Comparison of ENCODE assay signal across 8 cellular contexts in genomic region chr17:44707755-44708400, GRCh38. TPM values are rescaled to one million over a fixed set of nuclear protein-coding genes. Genes with fewer than 3 reads are reported as not detected.
A peak's percentile ranks its signal among the peaks of the same experiment; 100 is the strongest.
DNase-seq lines count a peak whose midpoint lies in the region; ATAC-seq, FAIRE-seq and TF ChIP-seq lines count a peak whose summit lies in the region.

No MANE protein-coding gene starts in this region.

- TF ChIP-seq CTCF in SK-N-SH (IDR thresholded peaks at IDR 0.05) = no peak
- TF ChIP-seq CTCF in astrocyte of the spinal cord (IDR thresholded peaks at IDR 0.05; ENCODE audit: low read depth, low read length) = no peak
- TF ChIP-seq CTCF in left lung (IDR thresholded peaks at IDR 0.05) = no peak
- TF ChIP-seq CTCF in upper lobe of left lung (IDR thresholded peaks at IDR 0.05) = no peak

- intact Hi-C loops in left lung (cut with DNase I) = no loop called here

- no peaks in the 10 kb centered on the region for H4K20me1 ChIP-seq in SK-N-SH (ENCODE audit: insufficient read depth)

- no peaks in the 10 kb centered on the region for H3K9me2 ChIP-seq in SK-N-SH

- H2AFZ ChIP-seq in SK-N-SH (ENCODE audit: low read depth) = peak overlapping the region; percentile 97

- 12% methylated on average over 4 of the region's 4 CpGs for WGBS in SK-N-SH (ENCODE audit: low lambda C conversion rate)
- WGBS in upper lobe of left lung, 2 donors = 29 to 32% methylated on average over 4 of the region's 4 CpGs

- peaks cover 0 to 7% of the 10 kb centered on the region in 2 experiments; a peak in 1 of 4 replicates for H3K4me1 ChIP-seq in SK-N-SH (ENCODE audit: control insufficient read depth in 1 of 2, insufficient read depth in 2 of 2, low read depth in 1 of 2, low read length in 1 of 2)
- peaks cover 4 to 17% of the 10 kb centered on the region in 2 donors for H3K4me1 ChIP-seq in left lung
- H3K4me1 ChIP-seq in upper lobe of left lung = peaks cover 12 to 21% (median 17%) of the 10 kb centered on the region in 4 donors

- DNase-seq in SK-N-SH (no peak), astrocyte of the spinal cord (ENCODE audit: low read depth, low spot score) (no peak), left lung (no peak), upper lobe of left lung (no peak), COLO668 (lab: John Stamatoyannopoulos, UW; ENCODE audit: unreplicated experiment) (no peak), GM12891 (ENCODE audit: insufficient read length, low spot score) (no peak), NCI-H446 (lab: John Stamatoyannopoulos, UW) (no peak)

- H3K9me3 ChIP-seq in SK-N-SH (no peaks in the 10 kb centered on the region), left lung (no peaks in the 10 kb centered on the region), upper lobe of left lung (no peaks in the 10 kb centered on the region)

- peaks cover 44% of the 10 kb centered on the region for H3K79me2 ChIP-seq in SK-N-SH (ENCODE audit: insufficient read depth)

- CTCF ChIA-PET in SK-N-SH (lab: Yijun Ruan, JAX) = interaction anchor here (1.0 to 2.3 kb wide), 7 partner anchors 18 to 427 kb away, joined by 3 to 6 read pairs (median 3); partner anchors contain the start of gene ACBD4

- H3K27me3 ChIP-seq in SK-N-SH (ENCODE audit: insufficient read depth) (no peaks in the 10 kb centered on the region), left lung (peaks cover 0 to 7% of the 10 kb centered on the region in 2 donors), upper lobe of left lung (no peaks in the 10 kb centered on the region)

- no peak for TF ChIP-seq EP300 in SK-N-SH (IDR thresholded peaks at IDR 0.05; ENCODE audit: borderline replicate concordance in 1 of 2, low read depth in 1 of 2, low read length in 1 of 2)
- no peak for TF ChIP-seq EP300 in upper lobe of left lung (IDR thresholded peaks at IDR 0.05)

- H3K4me3 ChIP-seq in SK-N-SH (ENCODE audit: low read depth in 2 of 2, low read length in 1 of 2) (peak overlapping the region; percentile 64 to 89), astrocyte of the spinal cord (ENCODE audit: low read depth, low read length) (peak overlapping the region; percentile 99), left lung (peak overlapping the region; percentile 82), upper lobe of left lung (peak overlapping the region in 3 of 4 donors; percentile 75 to 95 (median 82))

- H3K27ac ChIP-seq in SK-N-SH (ENCODE audit: low read depth in 2 of 2, low read length in 1 of 2) (peak overlapping the region; percentile 78 to 86), left lung (peak overlapping the region; percentile 69 to 74), upper lobe of left lung (peak overlapping the region; percentile 39 to 81 (median 61))

- FAIRE-seq in GM12891 (lab: Jason Lieb, UNC) = no peak

- TF ChIP-seq POLR2A in upper lobe of left lung (IDR thresholded peaks at IDR 0.05) (no peak), GM12891 (IDR thresholded peaks at IDR 0.05; ENCODE audit: low read depth, low read length) (no peak)

- no peak for ATAC-seq in SK-N-SH treated with all-trans-retinoic acid at 6 μM for 48 hours
- no peak for ATAC-seq in left lung
- ATAC-seq in upper lobe of left lung (ENCODE audit: low FRiP score in 2 of 2) = no peak

- in situ Hi-C loops in astrocyte of the spinal cord (cut with HindIII; ENCODE audit: low sequenced_read_pairs) = no loop called here

- H3K4me2 ChIP-seq in SK-N-SH = peak overlapping the region; percentile 95

- TF ChIP-seq RAD21 in SK-N-SH (IDR thresholded peaks at IDR 0.05; ENCODE audit: low read length) = no peak

- H3K9ac ChIP-seq in SK-N-SH = peak overlapping the region; percentile 87

- H3K36me3 ChIP-seq in SK-N-SH (replicated peaks in 1 of 2; ENCODE audit: control insufficient read depth in 1 of 2, insufficient read depth in 2 of 2, low read length in 1 of 2) (no peaks in the 10 kb centered on the region), left lung (no peaks in the 10 kb centered on the region), upper lobe of left lung (no peaks in the 10 kb centered on the region)

- peaks cover 3% of the 10 kb centered on the region for H3F3A ChIP-seq in SK-N-SH (replicated peaks; ENCODE audit: insufficient read depth)

- POLR2A ChIA-PET in SK-N-SH (lab: Yijun Ruan, JAX) = interaction anchor here (0.6 kb wide), 2 partner anchors 206 to 876 kb away, joined by 3 read pairs; no protein-coding TSS in a partner anchor

TF ChIP-seq in SK-N-SH, 30 proteins besides CTCF, POLR2A, EP300 and RAD21:
- TF ChIP-seq GABPA (IDR thresholded peaks at IDR 0.05; ENCODE audit: low read depth) = no peak
- no peak for TF ChIP-seq TEAD4 (IDR thresholded peaks at IDR 0.05; ENCODE audit: borderline replicate concordance, insufficient read depth)
- TF ChIP-seq FOXJ3 (CRISPR knock-in tag; IDR thresholded peaks at IDR 0.05) = no peak

TF ChIP-seq in SK-N-SH treated with all-trans-retinoic acid at 6 μM for 48 hours, 23 proteins besides CTCF, POLR2A, EP300 and RAD21:
- TF ChIP-seq CSDC2 (CRISPR knock-in tag; IDR thresholded peaks at IDR 0.05) (no peak), ZNF8 (CRISPR knock-in tag; IDR thresholded peaks at IDR 0.05) (no peak), PPARA (CRISPR knock-in tag; IDR thresholded peaks at IDR 0.05; ENCODE audit: borderline replicate concordance) (no peak), OSR1 (CRISPR knock-in tag; IDR thresholded peaks at IDR 0.05) (no peak), SNAI2 (CRISPR knock-in tag; IDR thresholded peaks at IDR 0.05) (no peak), ZC3H10 (CRISPR knock-in tag; IDR thresholded peaks at IDR 0.05) (no peak), ISL1 (CRISPR knock-in tag; IDR thresholded peaks at IDR 0.05) (no peak), ZFP30 (CRISPR knock-in tag; IDR thresholded peaks at IDR 0.05) (no peak), ZFP3 (CRISPR knock-in tag; IDR thresholded peaks at IDR 0.05) (no peak), TCF4 (CRISPR knock-in tag; IDR thresholded peaks at IDR 0.05; ENCODE audit: borderline replicate concordance) (no peak), ARNTL (CRISPR knock-in tag; IDR thresholded peaks at IDR 0.05; ENCODE audit: borderline replicate concordance, low read depth) (no peak)
TF ChIP-seq in SK-N-SH treated with all-trans-retinoic acid at 6 μM for 48 hours: peak in this region for 0.

TF ChIP-seq in GM12891, 5 proteins besides CTCF, POLR2A, EP300 and RAD21:
- TF ChIP-seq POLR2AphosphoS5 (IDR thresholded peaks at IDR 0.05; ENCODE audit: low read depth, low read length) = no peak

RNA-seq across cellular contexts. Expression of gene DBF4B, which starts 0.6 kb away (rescaled TPM):
- polyA plus RNA-seq in SK-N-SH (2012; rRNA removed) = 8.3 and 9.6 TPM in 2 replicates
- polyA plus RNA-seq in SK-N-SH (2012; cell fraction: cytosol; rRNA removed) = 3.5 and 4.9 TPM in 2 replicates
- polyA plus RNA-seq in SK-N-SH (2012; cell fraction: nucleus; rRNA removed) = 40.4 and 40.6 TPM in 2 replicates
- total RNA-seq in left lung (1 to 10 TPM; 5.6 to 5.7 TPM), upper lobe of left lung (1 to 10 TPM; 2.0 to 8.4 (median 4.5) TPM)
- polyA plus RNA-seq in GM12891 (2012; ENCODE audit: low read depth, missing spikeins) = 8.8 TPM

RNA-seq across cellular contexts. Expression of gene CCDC43, which starts 18.3 kb away (rescaled TPM):
- polyA plus RNA-seq in SK-N-SH (2012; rRNA removed) = 6.4 and 8.9 TPM in 2 replicates
- 10.0 and 13.7 TPM in 2 replicates for polyA plus RNA-seq in SK-N-SH (2012; cell fraction: cytosol; rRNA removed)
- polyA plus RNA-seq in SK-N-SH (2012; cell fraction: nucleus; rRNA removed) = 6.8 and 10.7 TPM in 2 replicates
- total RNA-seq in left lung = 10 to 100 TPM; 20.3 to 22.0 TPM
- total RNA-seq in upper lobe of left lung = 10 to 100 TPM; 11.5 to 26.2 (median 17.0) TPM
- 12.9 TPM for polyA plus RNA-seq in GM12891 (2012; ENCODE audit: low read depth, missing spikeins)

RNA-seq across cellular contexts. Expression of gene ADAM11, which starts 50.9 kb away (rescaled TPM):
- 1.8 and 2.5 TPM in 2 replicates for polyA plus RNA-seq in SK-N-SH (2012; rRNA removed)
- 1.2 and 1.3 TPM in 2 replicates for polyA plus RNA-seq in SK-N-SH (2012; cell fraction: cytosol; rRNA removed)
- polyA plus RNA-seq in SK-N-SH (2012; cell fraction: nucleus; rRNA removed) = 6.0 and 9.8 TPM in 2 replicates
- total RNA-seq in left lung (under 1 TPM; 0.13 to 0.64 TPM), upper lobe of left lung (1 to 10 TPM in 1 of 6 donors, under 1 TPM in 4, not detected in 1; 0.15 to 1.0 (median 0.20) TPM)
- 0.22 TPM for polyA plus RNA-seq in GM12891 (2012; ENCODE audit: low read depth, missing spikeins)

RNA-seq across cellular contexts. Expression of gene MEIOC, which starts 51.6 kb away (rescaled TPM):
- polyA plus RNA-seq in SK-N-SH (2012; rRNA removed) = 1.2 and 1.3 TPM in 2 replicates
- 1.8 and 2.2 TPM in 2 replicates for polyA plus RNA-seq in SK-N-SH (2012; cell fraction: cytosol; rRNA removed)
- 1.3 and 1.6 TPM in 2 replicates for polyA plus RNA-seq in SK-N-SH (2012; cell fraction: nucleus; rRNA removed)
- total RNA-seq in left lung (not detected), upper lobe of left lung (under 1 TPM in 1 of 6 donors, not detected in 5; 0.17 TPM)
- polyA plus RNA-seq in GM12891 (2012; ENCODE audit: low read depth, missing spikeins) = 0.14 TPM
